Comparison of ENCODE assay signal across 22 cellular contexts in genomic region chr6:18204691-18205090, GRCh38. TPM values are rescaled to one million over a fixed set of nuclear protein-coding genes. Genes with fewer than 3 reads are reported as not detected.
DNase-seq lines count a peak whose midpoint lies in the region; ATAC-seq, FAIRE-seq and TF ChIP-seq lines count a peak whose summit lies in the region.
"Had no signal": no experiment of that assay in that cellular context is flagged by ENCODE, and none has a peak within 500 bp of the region (broad histone marks: within the 10 kb centered on the region; RNA-seq: fewer than 3 reads in every experiment).

No MANE protein-coding gene starts in this region.

- DNase-seq in endodermal cell = peak; percentile 27
- DNase-seq in osteoblast (ENCODE audit: insufficient read length, low spot score, missing footprints) = no peak
- no peak for DNase-seq in thyroid gland
- no peak for DNase-seq in urothelium cell line (ENCODE audit: low spot score)
- no peak for DNase-seq in effector memory CD4-positive, alpha-beta T cell
- DNase-seq in NCI-H748 (lab: John Stamatoyannopoulos, UW; ENCODE audit: unreplicated experiment) = no peak
- DNase-seq in upper lobe of right lung = no peak
- DNase-seq: CD4-positive, alpha-beta T cell; CD8-positive, alpha-beta memory T cell; DMS 273 treated with DMSO at 0.1 percent for 48 hours; DND-41; GM23248; H7; HCEC 1CT had no signal

- H3K27me3 Mint-ChIP-seq in endodermal cell (ENCODE audit: insufficient read depth) = no peaks in the 10 kb centered on the region
- H3K27me3 Mint-ChIP-seq: B cell; CD4-positive, alpha-beta T cell; CD8-positive, alpha-beta memory T cell had no signal

- FAIRE-seq in urothelium cell line (lab: Jason Lieb, UNC) = no peak
- FAIRE-seq: D721Med, G401.6, GM12892, H1 had no signal

- no peak overlapping the region for H3K9ac ChIP-seq in endodermal cell (ENCODE audit: extremely low read depth, low read length, poor library complexity, severe bottlenecking)
- H3K9ac ChIP-seq: BLaER1, GM23248 had no signal

- H3K4me1 Mint-ChIP-seq in endodermal cell = peaks cover 3% of the 10 kb centered on the region
- H3K4me1 Mint-ChIP-seq: B cell; CD8-positive, alpha-beta memory T cell had no signal

- H3K36me3 Mint-ChIP-seq in endodermal cell (ENCODE audit: low read depth) = peaks cover 43% of the 10 kb centered on the region

- H3K79me2 ChIP-seq in osteoblast (ENCODE audit: insufficient read depth, low read length) = no peaks in the 10 kb centered on the region

- TF ChIP-seq CTCF in HEK293 (tag by site-specific recombination; IDR thresholded peaks at IDR 0.05) (no peak), endodermal cell (conservative IDR thresholded peaks at IDR 0.05) (no peak), osteoblast (IDR thresholded peaks at IDR 0.05; ENCODE audit: extremely low read depth, low read depth, low read length) (no peak), thyroid gland (IDR thresholded peaks at IDR 0.05) (no peak), upper lobe of right lung (IDR thresholded peaks at IDR 0.05) (no peak)

- H3K27ac Mint-ChIP-seq in endodermal cell = no peak overlapping the region
- H3K27ac Mint-ChIP-seq: B cell; CD4-positive, alpha-beta T cell had no signal

- H3K9me3 ChIP-seq in HEK293 (ENCODE audit: control insufficient read depth, insufficient read depth, low read depth, low read length) = no peaks in the 10 kb centered on the region
- H3K9me3 ChIP-seq in endodermal cell (ENCODE audit: control insufficient read depth, low read length) = no peaks in the 10 kb centered on the region
- H3K9me3 ChIP-seq in osteoblast (ENCODE audit: low read depth, low read length) = no peaks in the 10 kb centered on the region
- H3K9me3 ChIP-seq in thyroid gland = no peaks in the 10 kb centered on the region
- H3K9me3 ChIP-seq in effector memory CD4-positive, alpha-beta T cell (ENCODE audit: control insufficient read depth, low read length) = no peaks in the 10 kb centered on the region
- no peaks in the 10 kb centered on the region for H3K9me3 ChIP-seq in upper lobe of right lung
- H3K9me3 ChIP-seq: BLaER1 had no signal

- 86 to 90% methylated on average over 8 of the region's 8 CpGs for WGBS in endodermal cell (ENCODE audit: insufficient coverage in 1 of 2, insufficient read length in 1 of 2), 2 experiments
- 91 to 94% methylated on average over 8 of the region's 8 CpGs for WGBS in thyroid gland, 2 donors

- H3K27ac ChIP-seq in HEK293 (ENCODE audit: extremely low read depth, low read depth, low read length) (no peak overlapping the region), endodermal cell (ENCODE audit: low read depth, low read length) (no peak overlapping the region), osteoblast (ENCODE audit: low read depth, low read length) (no peak overlapping the region), thyroid gland (peak overlapping the region; percentile 84 to 97 (median 93)), upper lobe of right lung (no peak overlapping the region)
- no peak overlapping the region for H3K27ac ChIP-seq in effector memory CD4-positive, alpha-beta T cell (ENCODE audit: insufficient read depth, low read length, poor library complexity, severe bottlenecking)
- H3K27ac ChIP-seq: BLaER1, C4-2B, GM23248 had no signal

- no peaks in the 10 kb centered on the region for H3K9me3 Mint-ChIP-seq in endodermal cell
- H3K9me3 Mint-ChIP-seq: CD4-positive, alpha-beta T cell; CD8-positive, alpha-beta memory T cell had no signal

- TF ChIP-seq POLR2A in thyroid gland (IDR thresholded peaks at IDR 0.05) = no peak

- H4K20me1 ChIP-seq in osteoblast (ENCODE audit: insufficient read depth, low read length) = no peaks in the 10 kb centered on the region
- H4K20me1 ChIP-seq: BLaER1 had no signal

- intact Hi-C loops in thyroid gland (cut with DNase I) (no loop called here), upper lobe of right lung (cut with DNase I) (no loop called here)

- H3K36me3 ChIP-seq in HEK293 (ENCODE audit: control insufficient read depth in 2 of 2, insufficient read depth in 1 of 2, low read length in 2 of 2) (peaks cover 3 to 15% of the 10 kb centered on the region in 2 experiments; a peak in 2 of 3 replicates), endodermal cell (ENCODE audit: control insufficient read depth, insufficient read depth, low read length) (peaks cover 10% of the 10 kb centered on the region), osteoblast (ENCODE audit: insufficient read depth, low read length) (no peaks in the 10 kb centered on the region), thyroid gland (peaks cover 0 to 5% of the 10 kb centered on the region in 2 donors), upper lobe of right lung (peaks cover 14% of the 10 kb centered on the region)
- peaks cover 25% of the 10 kb centered on the region for H3K36me3 ChIP-seq in effector memory CD4-positive, alpha-beta T cell (ENCODE audit: control insufficient read depth, insufficient read depth, low read length)

- H3K4me3 Mint-ChIP-seq in endodermal cell = no peak overlapping the region
- H3K4me3 Mint-ChIP-seq: B cell; CD4-positive, alpha-beta T cell; CD8-positive, alpha-beta memory T cell had no signal

- H2AFZ ChIP-seq in osteoblast (ENCODE audit: low read length) = no peak overlapping the region
- H2AFZ ChIP-seq: GM23248 had no signal

- CTCF ChIA-PET in HEK293 (lab: Yijun Ruan, JAX) = no interaction called here

- H3K4me1 ChIP-seq in HEK293 (ENCODE audit: control insufficient read depth, insufficient read depth, low read length) (no peaks in the 10 kb centered on the region), endodermal cell (ENCODE audit: control insufficient read depth, insufficient read depth, low read length) (no peaks in the 10 kb centered on the region), osteoblast (ENCODE audit: insufficient read depth, low read length) (peaks cover 13% of the 10 kb centered on the region), thyroid gland (peaks cover 57 to 64% of the 10 kb centered on the region in 2 donors), upper lobe of right lung (no peaks in the 10 kb centered on the region)
- H3K4me1 ChIP-seq in effector memory CD4-positive, alpha-beta T cell (ENCODE audit: control insufficient read depth, insufficient read depth, low read length, poor library complexity, severe bottlenecking) = no peaks in the 10 kb centered on the region

- peak overlapping the region; percentile 50 for H3K4me2 ChIP-seq in osteoblast (ENCODE audit: insufficient read depth, low read length)
- H3K4me2 ChIP-seq: BLaER1 had no signal

- ATAC-seq in upper lobe of right lung = no peak

- POLR2A ChIA-PET in HEK293 (lab: Yijun Ruan, JAX) = no interaction called here

- H3K27me3 ChIP-seq in endodermal cell (ENCODE audit: control insufficient read depth, insufficient read depth, low read length, poor library complexity, severe bottlenecking) (no peaks in the 10 kb centered on the region), osteoblast (ENCODE audit: insufficient read depth, low read length) (no peaks in the 10 kb centered on the region), thyroid gland (no peaks in the 10 kb centered on the region), upper lobe of right lung (no peaks in the 10 kb centered on the region)
- no peaks in the 10 kb centered on the region for H3K27me3 ChIP-seq in effector memory CD4-positive, alpha-beta T cell (replicated peaks; ENCODE audit: control insufficient read depth, insufficient read depth, low read length, poor library complexity, severe bottlenecking)
- H3K27me3 ChIP-seq: BLaER1 had no signal

- H3K4me3 ChIP-seq in HEK293 (ENCODE audit: low read depth, low read length) = no peak overlapping the region
- H3K4me3 ChIP-seq in endodermal cell (ENCODE audit: low read length) = no peak overlapping the region
- H3K4me3 ChIP-seq in osteoblast (ENCODE audit: insufficient read depth, low read length) = no peak overlapping the region
- H3K4me3 ChIP-seq in thyroid gland (replicated peaks in 1 of 3) = no peak overlapping the region
- no peak overlapping the region for H3K4me3 ChIP-seq in effector memory CD4-positive, alpha-beta T cell (ENCODE audit: insufficient read depth, low read depth, low read length, poor library complexity, severe bottlenecking)
- no peak overlapping the region for H3K4me3 ChIP-seq in upper lobe of right lung
- H3K4me3 ChIP-seq: BLaER1, GM23248 had no signal

TF ChIP-seq in HEK293, 187 proteins besides CTCF, POLR2A, EP300 and RAD21:
- TF ChIP-seq ZNF621 (tag by site-specific recombination; IDR thresholded peaks at IDR 0.05) (no peak), ZFHX2 (tag by site-specific recombination; conservative IDR thresholded peaks at IDR 0.05) (peak; percentile 63), ZSCAN30 (tag by site-specific recombination; IDR thresholded peaks at IDR 0.05) (no peak), ZNF350 (tag by site-specific recombination; IDR thresholded peaks at IDR 0.05) (no peak), EGR2 (tag by site-specific recombination; IDR thresholded peaks at IDR 0.05; ENCODE audit: low read depth) (peak; percentile 81), ZNF24 (tag by site-specific recombination; IDR thresholded peaks at IDR 0.05) (no peak), WT1 (tag by site-specific recombination; IDR thresholded peaks at IDR 0.05) (no peak), ZBTB1 (tag by site-specific recombination; IDR thresholded peaks at IDR 0.05) (no peak)

RNA-seq across cellular contexts. Expression of gene KDM1B, which starts 49.5 kb away (rescaled TPM):
- total RNA-seq in endodermal cell (1 to 10 TPM; 7.7 to 9.3 TPM), osteoblast (17.7 and 18.6 TPM in 2 replicates), thyroid gland (10 to 100 TPM; 46.2 to 89.5 (median 70.8) TPM), upper lobe of right lung (19.6 TPM)
- 15.7 TPM for polyA plus RNA-seq in endodermal cell (2013, experiment 1 of 2)
- 15.0 TPM for polyA plus RNA-seq in endodermal cell (2013, experiment 2 of 2)

RNA-seq across cellular contexts. Expression of gene TPMT, which starts 49.8 kb away (rescaled TPM):
- total RNA-seq in endodermal cell (10 to 100 TPM; 14.0 to 15.8 TPM), osteoblast (11.9 and 13.0 TPM in 2 replicates), thyroid gland (100 to 1,000 TPM in 3 of 4 donors, 10 to 100 TPM in 1; 76.7 to 142 (median 113) TPM), upper lobe of right lung (13.6 TPM)
- polyA plus RNA-seq in endodermal cell (2013, experiment 1 of 2) = 11.1 TPM
- 10.3 TPM for polyA plus RNA-seq in endodermal cell (2013, experiment 2 of 2)

RNA-seq across cellular contexts. Expression of gene DEK, which starts 59.6 kb away (rescaled TPM):
- total RNA-seq in endodermal cell = 100 to 1,000 TPM; 139 to 171 TPM
- polyA plus RNA-seq in endodermal cell (2013, experiment 1 of 2) = 179 TPM
- polyA plus RNA-seq in endodermal cell (2013, experiment 2 of 2) = 187 TPM
- total RNA-seq in osteoblast = 102 and 113 TPM in 2 replicates
- total RNA-seq in thyroid gland = 100 to 1,000 TPM; 165 to 211 (median 207) TPM
- 64.9 TPM for total RNA-seq in upper lobe of right lung

Comparison
In these comparisons a context has a peak if more than half of its experiments do, and no peak if none do; other contexts are left out.
1. H3K27ac ChIP-seq: peak in thyroid gland (3 of 3); none in HEK293 (single experiment), endodermal cell (single experiment), osteoblast (single experiment), effector memory CD4-positive, alpha-beta T cell (single experiment) and upper lobe of right lung (single experiment).